8 cellular contexts compared by ENCODE assay signal in the genomic region with DNA sequence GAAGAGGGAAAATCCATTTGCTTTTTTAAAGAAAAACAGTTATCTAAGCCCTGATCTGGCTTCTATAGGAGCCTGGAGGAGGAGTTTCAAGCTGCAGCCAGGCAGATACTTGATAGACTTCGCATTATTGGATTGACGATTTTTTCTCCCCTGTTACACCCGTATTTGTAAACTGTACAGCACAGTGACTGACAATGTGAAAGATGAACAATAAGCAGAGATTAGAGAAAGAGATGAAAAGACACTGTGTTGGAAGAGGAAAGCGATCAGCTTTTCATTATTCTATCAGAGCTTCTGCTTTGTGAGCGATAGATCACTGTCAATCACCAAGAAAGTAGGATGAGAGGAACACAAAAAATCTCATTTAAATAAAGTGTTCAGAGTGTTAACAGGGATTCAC.
"Had no signal": no experiment of that assay in that cellular context is flagged by ENCODE, and none has a peak within 500 bp of the region (broad histone marks: within the 10 kb centered on the region; RNA-seq: fewer than 3 reads in every experiment).

No MANE protein-coding gene starts in this region.

- H3K36me3 Mint-ChIP-seq: IgD-negative memory B cell had no signal

- DNase-seq: GOT3, H7, HFFc6 had no signal

- H3K9me3 ChIP-seq: HAP-1 had no signal

- H3K4me1 ChIP-seq: HAP-1 had no signal

- ATAC-seq: HCT116, HepG2 had no signal

- H3K27ac ChIP-seq: HL-60 had no signal

- H3K27me3 Mint-ChIP-seq: IgD-negative memory B cell had no signal

- H3K4me3 ChIP-seq: HAP-1 had no signal

- H3K4me1 Mint-ChIP-seq: IgD-negative memory B cell had no signal

- H3K9me3 Mint-ChIP-seq: HFFc6 had no signal

- H3K36me3 ChIP-seq: HAP-1 had no signal

- H3K27ac Mint-ChIP-seq: HFFc6, IgD-negative memory B cell had no signal

- H3K4me3 Mint-ChIP-seq: HFFc6, IgD-negative memory B cell had no signal
